ENCODE assay signal across 23 cellular contexts in genomic region chr10:132742837-132743194, GRCh38. TPM values are rescaled to one million over a fixed set of nuclear protein-coding genes. Genes with fewer than 3 reads are reported as not detected.
"Had no signal": no experiment of that assay in that cellular context is flagged by ENCODE, and none has a peak within 500 bp of the region (broad histone marks: within the 10 kb centered on the region; RNA-seq: fewer than 3 reads in every experiment).

No MANE protein-coding gene starts in this region.

- ATAC-seq: activated CD4-positive, CD25-positive, alpha-beta regulatory T cell treated with anti-CD3 and anti-CD28 coated beads, Interleukin-2, amount 50 U/mL, for 24 hours; activated CD8-positive, alpha-beta T cell treated with anti-CD3 and anti-CD28 coated beads, Interleukin-2, amount 10 ng/mL, durations not matched to agents 7 days and 5 days; activated naive CD8-positive, alpha-beta T cell treated with anti-CD3 and anti-CD28 coated beads, Interleukin-2, amount 50 U/mL, for 24 hours; activated T-cell treated with anti-CD3 and anti-CD28 coated beads, Interleukin-2, amount 50 U/mL, for 4 hours; naive thymus-derived CD4-positive, alpha-beta T cell; stimulated activated naive B cell treated with anti-CD40 and anti-IgM and Interleukin-4, amounts not matched to agents 10 μg/mL and 1 μg/mL and 100 μg/mL, for 72 hours had no signal

- H3K4me1 Mint-ChIP-seq: activated CD4-positive, alpha-beta T cell treated with anti-CD3 and anti-CD28 coated beads, Interleukin-2, amount 10 ng/mL, durations not matched to agents 7 days and 5 days; activated naive CD4-positive, alpha-beta T cell treated with anti-CD3 and anti-CD28 coated beads, Interleukin-2, amount 10 ng/mL, durations not matched to agents 7 days and 5 days; activated naive CD8-positive, alpha-beta T cell treated with anti-CD3 and anti-CD28 coated beads, Interleukin-2, amount 50 U/mL, for 24 hours; memory B cell; stimulated activated naive B cell treated with anti-CD40 and anti-IgM and Interleukin-4, amounts not matched to agents 10 μg/mL and 1 μg/mL and 100 μg/mL, for 72 hours had no signal

- H3K4me3 ChIP-seq: esophagus squamous epithelium, mucosa of descending colon, sigmoid colon, spleen, thyroid gland had no signal

- H3K27me3 Mint-ChIP-seq: activated CD4-positive, alpha-beta T cell treated with anti-CD3 and anti-CD28 coated beads, Interleukin-2, amount 10 ng/mL, durations not matched to agents 7 days and 5 days; activated naive CD4-positive, alpha-beta T cell treated with anti-CD3 and anti-CD28 coated beads, Interleukin-2, amount 10 ng/mL, durations not matched to agents 7 days and 5 days; activated naive CD8-positive, alpha-beta T cell treated with anti-CD3 and anti-CD28 coated beads, Interleukin-2, amount 50 U/mL, for 24 hours; memory B cell; naive thymus-derived CD4-positive, alpha-beta T cell; stimulated activated naive B cell treated with anti-CD40 and anti-IgM and Interleukin-4, amounts not matched to agents 10 μg/mL and 1 μg/mL and 100 μg/mL, for 72 hours had no signal

- H3K27ac Mint-ChIP-seq: activated CD4-positive, alpha-beta T cell treated with anti-CD3 and anti-CD28 coated beads, Interleukin-2, amount 10 ng/mL, durations not matched to agents 7 days and 5 days; activated CD8-positive, alpha-beta T cell treated with anti-CD3 and anti-CD28 coated beads, Interleukin-2, amount 10 ng/mL, durations not matched to agents 7 days and 5 days; activated naive CD4-positive, alpha-beta T cell treated with anti-CD3 and anti-CD28 coated beads, Interleukin-2, amount 10 ng/mL, durations not matched to agents 7 days and 5 days; activated naive CD8-positive, alpha-beta T cell treated with anti-CD3 and anti-CD28 coated beads, Interleukin-2, amount 50 U/mL, for 24 hours; memory B cell; naive thymus-derived CD4-positive, alpha-beta T cell; stimulated activated naive B cell treated with anti-CD40 and anti-IgM and Interleukin-4, amounts not matched to agents 10 μg/mL and 1 μg/mL and 100 μg/mL, for 72 hours had no signal

- H3K36me3 ChIP-seq: thyroid gland had no signal

- H3K27ac ChIP-seq: esophagus squamous epithelium, sigmoid colon, spleen, thyroid gland had no signal

- DNase-seq: activated CD4-positive, alpha-beta T cell treated with anti-CD3 and anti-CD28 coated beads, Interleukin-2, amount 10 ng/mL, durations not matched to agents 7 days and 5 days; activated CD8-positive, alpha-beta T cell treated with anti-CD3 and anti-CD28 coated beads, Interleukin-2, amount 10 ng/mL, durations not matched to agents 7 days and 5 days; activated effector memory CD4-positive, alpha-beta T cell treated with Interleukin-2 at 50 U/mL for 16 hours; activated naive CD4-positive, alpha-beta T cell treated with anti-CD3 and anti-CD28 coated beads, Interleukin-2, amount 10 ng/mL, durations not matched to agents 7 days and 5 days; activated naive CD8-positive, alpha-beta T cell treated with anti-CD3 and anti-CD28 coated beads, Interleukin-2, amount 50 U/mL, for 24 hours; activated T-cell treated with anti-CD3 and anti-CD28 coated beads, Interleukin-2, amount 50 U/mL, for 4 hours; aorta; cerebellar nuclear complex; effector memory CD4-positive, alpha-beta T cell; esophagus squamous epithelium; naive thymus-derived CD4-positive, alpha-beta T cell; nucleus accumbens; sigmoid colon; spleen; stimulated activated naive B cell treated with anti-CD40 and anti-IgM and Interleukin-4, amounts not matched to agents 10 μg/mL and 1 μg/mL and 100 μg/mL, for 72 hours; thyroid gland had no signal

- H3K9me3 ChIP-seq: esophagus squamous epithelium, mucosa of descending colon, sigmoid colon, spleen, thyroid gland had no signal

- H3K36me3 Mint-ChIP-seq: activated naive CD4-positive, alpha-beta T cell treated with anti-CD3 and anti-CD28 coated beads, Interleukin-2, amount 10 ng/mL, durations not matched to agents 7 days and 5 days; memory B cell had no signal

- H3K9me3 Mint-ChIP-seq: activated CD4-positive, alpha-beta T cell treated with anti-CD3 and anti-CD28 coated beads, Interleukin-2, amount 10 ng/mL, durations not matched to agents 7 days and 5 days; activated naive CD4-positive, alpha-beta T cell treated with anti-CD3 and anti-CD28 coated beads, Interleukin-2, amount 10 ng/mL, durations not matched to agents 7 days and 5 days; activated naive CD8-positive, alpha-beta T cell treated with anti-CD3 and anti-CD28 coated beads, Interleukin-2, amount 50 U/mL, for 24 hours; activated T-cell treated with anti-CD3 and anti-CD28 coated beads, Interleukin-2, amount 50 U/mL, for 4 hours; memory B cell; naive thymus-derived CD4-positive, alpha-beta T cell; stimulated activated naive B cell treated with anti-CD40 and anti-IgM and Interleukin-4, amounts not matched to agents 10 μg/mL and 1 μg/mL and 100 μg/mL, for 72 hours had no signal

- H3K4me1 ChIP-seq: spleen had no signal

- H3K4me3 Mint-ChIP-seq: activated CD4-positive, alpha-beta T cell treated with anti-CD3 and anti-CD28 coated beads, Interleukin-2, amount 10 ng/mL, durations not matched to agents 7 days and 5 days; activated CD8-positive, alpha-beta T cell treated with anti-CD3 and anti-CD28 coated beads, Interleukin-2, amount 10 ng/mL, durations not matched to agents 7 days and 5 days; activated naive CD4-positive, alpha-beta T cell treated with anti-CD3 and anti-CD28 coated beads, Interleukin-2, amount 10 ng/mL, durations not matched to agents 7 days and 5 days; activated naive CD8-positive, alpha-beta T cell treated with anti-CD3 and anti-CD28 coated beads, Interleukin-2, amount 50 U/mL, for 24 hours; activated T-cell treated with anti-CD3 and anti-CD28 coated beads, Interleukin-2, amount 50 U/mL, for 4 hours; memory B cell; naive thymus-derived CD4-positive, alpha-beta T cell; stimulated activated naive B cell treated with anti-CD40 and anti-IgM and Interleukin-4, amounts not matched to agents 10 μg/mL and 1 μg/mL and 100 μg/mL, for 72 hours had no signal

- H3K27me3 ChIP-seq: esophagus squamous epithelium, sigmoid colon, spleen, thyroid gland had no signal

RNA-seq across cellular contexts. Expression of gene NKX6-2, which starts 43.1 kb away (rescaled TPM):
- total RNA-seq: activated CD4-positive, alpha-beta T cell treated with anti-CD3 and anti-CD28 coated beads, Interleukin-2, amount 10 ng/mL, durations not matched to agents 7 days and 5 days; activated CD8-positive, alpha-beta T cell treated with anti-CD3 and anti-CD28 coated beads, Interleukin-2, amount 10 ng/mL, durations not matched to agents 7 days and 5 days; activated T-cell treated with anti-CD3 and anti-CD28 coated beads, Interleukin-2, amount 50 U/mL, for 4 hours; aorta; bronchial epithelial cell; liver; mucosa of descending colon; naive thymus-derived CD4-positive, alpha-beta T cell; sigmoid colon; spleen; subcutaneous adipose tissue; T-helper 1 cell treated with Interleukin-12 subunit alpha and Interleukin-12 subunit beta and Interleukin-4 antibody, amounts not matched to agents 30 ng/mL and 1 ng/mL, for 36 hours; thyroid gland had no signal
